Comparison of ENCODE assay signal across 1 cellular context in genomic region chr15:47786371-47786770, GRCh38.
TF ChIP-seq lines count a peak whose summit lies in the region.

No MANE protein-coding gene starts in this region.

TF ChIP-seq in SK-N-SH, 30 proteins besides CTCF, POLR2A, EP300 and RAD21 (continued from another document):
- TF ChIP-seq USF2 (IDR thresholded peaks at IDR 0.05; ENCODE audit: borderline replicate concordance, low read depth, low read length) (no peak), EZH2phosphoT487 (IDR thresholded peaks at IDR 0.05; ENCODE audit: borderline replicate concordance, low read depth) (no peak), TCF12 (IDR thresholded peaks at IDR 0.05) (no peak), PBX3 (IDR thresholded peaks at IDR 0.05) (no peak), ZBTB33 (IDR thresholded peaks at IDR 0.05; ENCODE audit: borderline replicate concordance, low read depth) (no peak), MEF2A (IDR thresholded peaks at IDR 0.05; ENCODE audit: borderline replicate concordance, low read depth) (no peak), RXRA (IDR thresholded peaks at IDR 0.05; ENCODE audit: borderline replicate concordance, low read depth) (no peak), JUND (IDR thresholded peaks at IDR 0.05) (no peak), FOXJ3 (CRISPR knock-in tag; IDR thresholded peaks at IDR 0.05) (no peak), MXI1 (IDR thresholded peaks at IDR 0.05; ENCODE audit: low read depth, low read length) (no peak), MAX (IDR thresholded peaks at IDR 0.05; ENCODE audit: low read depth) (no peak), YY1 (IDR thresholded peaks at IDR 0.05; ENCODE audit: low read depth) (no peak)
TF ChIP-seq in SK-N-SH: peak in this region for 0.
